ENCODE assay signal across 15 cellular contexts in the genomic region with DNA sequence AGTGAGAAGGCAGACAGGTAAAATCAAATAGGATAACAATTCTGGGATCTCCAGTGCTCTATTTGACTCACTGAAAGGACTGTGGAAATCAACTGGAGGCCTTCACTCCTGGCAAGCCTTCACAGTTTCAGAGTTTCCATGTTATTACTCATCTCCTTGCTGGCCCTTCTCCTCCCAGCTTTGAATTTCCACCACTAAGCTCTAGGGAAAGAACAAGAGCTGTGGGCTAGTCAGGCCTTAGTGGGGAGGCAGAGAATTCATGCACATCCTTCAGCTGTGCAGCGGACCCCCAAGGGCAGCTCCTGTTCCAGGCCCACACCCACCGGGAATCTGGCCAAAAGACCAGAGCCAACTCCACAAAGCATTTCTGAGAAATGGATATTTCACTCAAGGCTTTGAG. TPM values are rescaled to one million over a fixed set of nuclear protein-coding genes. Genes with fewer than 3 reads are reported as not detected.
DNase-seq lines count a peak whose midpoint lies in the region; ATAC-seq and TF ChIP-seq lines count a peak whose summit lies in the region.
"Had no signal": no experiment of that assay in that cellular context is flagged by ENCODE, and none has a peak within 500 bp of the region (broad histone marks: within the 10 kb centered on the region; RNA-seq: fewer than 3 reads in every experiment).

No MANE protein-coding gene starts in this region.

- no peak overlapping the region for H3K9ac ChIP-seq in fibroblast of lung (ENCODE audit: insufficient read depth, low read length)

- H2AFZ ChIP-seq in fibroblast of lung (ENCODE audit: low read length) = no peak overlapping the region
- H2AFZ ChIP-seq in OCI-LY7 (ENCODE audit: low read length) = no peak overlapping the region

- H3K9me2 ChIP-seq in OCI-LY7 (ENCODE audit: insufficient read depth, low read length) = no peaks in the 10 kb centered on the region

- H3K27ac ChIP-seq in AG04450 (ENCODE audit: low read depth, low read length) (no peak overlapping the region), RWPE2 (ENCODE audit: poor library complexity, severe bottlenecking) (no peak overlapping the region), fibroblast of lung (ENCODE audit: insufficient read depth, low read length) (no peak overlapping the region), OCI-LY7 (ENCODE audit: low read depth, low read length, poor library complexity, severe bottlenecking) (no peak overlapping the region)
- H3K27ac ChIP-seq: A549, SJSA1, upper lobe of left lung had no signal

- no TSS peak for BruUV-seq in OCI-LY7 (replicated peaks; lab: Mats Ljungman, UMichigan)

- DNase-seq in AG04450 (ENCODE audit: low read depth, low spot score) (peak; percentile 24), RWPE2 (ENCODE audit: low spot score) (no peak), fibroblast of lung (ENCODE audit: low read depth in 2 of 2) (peak; percentile 66 to 89), myocyte (ENCODE audit: low read depth) (peak; percentile 90), OCI-LY7 (ENCODE audit: low spot score) (no peak)
- DNase-seq: DMS 273 treated with DMSO at 0.1 percent for 48 hours; effector CD8-positive, alpha-beta T cell; NCI-H1105; upper lobe of left lung had no signal

- H3K79me2 ChIP-seq in fibroblast of lung (ENCODE audit: control insufficient read depth, insufficient read depth, low read length) (no peaks in the 10 kb centered on the region), OCI-LY7 (ENCODE audit: insufficient read depth, low read depth, low read length) (no peaks in the 10 kb centered on the region)

- H3K4me2 ChIP-seq in fibroblast of lung (ENCODE audit: extremely low read depth, insufficient read depth, low read length) = no peak overlapping the region
- H3K4me2 ChIP-seq in OCI-LY7 (ENCODE audit: low read length) = no peak overlapping the region
- H3K4me2 ChIP-seq: A549 had no signal

- peak; percentile 38; the same call in 2 of the 3 replicates for ATAC-seq in RWPE2 (ENCODE audit: low read depth)
- ATAC-seq in HG03521 (IDR thresholded peaks at IDR 0.05; ENCODE audit: unreplicated experiment) = no peak
- no peak for ATAC-seq in HG02970 (IDR thresholded peaks at IDR 0.05; ENCODE audit: low FRiP score, unreplicated experiment)
- ATAC-seq in GM18498 (IDR thresholded peaks at IDR 0.05; ENCODE audit: unreplicated experiment) = no peak
- ATAC-seq: A549 had no signal

- H3K4me3 ChIP-seq in AG04450 (ENCODE audit: low read depth, low read length) (no peak overlapping the region), RWPE2 (ENCODE audit: severe bottlenecking) (no peak overlapping the region), fibroblast of lung (replicated peaks in 1 of 4; ENCODE audit: control extremely low read depth in 1 of 4, insufficient read depth in 1 of 4, low read depth in 3 of 4, low read length in 4 of 4) (no peak overlapping the region), OCI-LY7 (ENCODE audit: low read depth, low read length, poor library complexity, severe bottlenecking) (no peak overlapping the region)
- H3K4me3 ChIP-seq: A549, HAP-1, SJSA1, upper lobe of left lung had no signal

- H3K9me3 ChIP-seq in AG04450 (ENCODE audit: control insufficient read depth, insufficient read depth, low read length) = peaks cover 3% of the 10 kb centered on the region
- no peaks in the 10 kb centered on the region for H3K9me3 ChIP-seq in RWPE2 (ENCODE audit: severe bottlenecking)
- H3K9me3 ChIP-seq in fibroblast of lung (ENCODE audit: control insufficient read depth, insufficient read depth, low read depth, low read length) = no peaks in the 10 kb centered on the region
- H3K9me3 ChIP-seq in OCI-LY7 (ENCODE audit: low read length) = no peaks in the 10 kb centered on the region
- H3K9me3 ChIP-seq: A549, HAP-1, SJSA1, upper lobe of left lung had no signal

- POLR2A ChIA-PET in AG04450 (lab: Yijun Ruan, JAX) (no interaction called here), OCI-LY7 (lab: Charles Lee) (no interaction called here)

- intact Hi-C loops in OCI-LY7 (cut with micrococcal nuclease; ENCODE audit: unreplicated experiment) = no loop called here

- H4K20me1 ChIP-seq in fibroblast of lung (ENCODE audit: control insufficient read depth, extremely low read depth, insufficient read depth, low read length) (no peaks in the 10 kb centered on the region), OCI-LY7 (ENCODE audit: insufficient read depth, low read length) (no peaks in the 10 kb centered on the region)

- H3K4me1 ChIP-seq in RWPE2 (ENCODE audit: insufficient read depth, poor library complexity, severe bottlenecking) (no peaks in the 10 kb centered on the region), fibroblast of lung (ENCODE audit: control insufficient read depth, extremely low read depth, insufficient read depth, low read length) (peaks cover 2% of the 10 kb centered on the region), OCI-LY7 (ENCODE audit: insufficient read depth, low read length, poor library complexity, severe bottlenecking) (no peaks in the 10 kb centered on the region)
- H3K4me1 ChIP-seq: A549, SJSA1, upper lobe of left lung had no signal

- H3K27me3 ChIP-seq in AG04450 (ENCODE audit: control insufficient read depth, insufficient read depth, low read length) = peaks cover 4% of the 10 kb centered on the region
- no peaks in the 10 kb centered on the region for H3K27me3 ChIP-seq in RWPE2 (ENCODE audit: insufficient read depth, poor library complexity, severe bottlenecking)
- no peaks in the 10 kb centered on the region for H3K27me3 ChIP-seq in fibroblast of lung (ENCODE audit: control insufficient read depth, insufficient read depth, low read length)
- H3K27me3 ChIP-seq: SJSA1, upper lobe of left lung had no signal

- H3K36me3 ChIP-seq in RWPE2 (ENCODE audit: low read depth) (no peaks in the 10 kb centered on the region), fibroblast of lung (ENCODE audit: control insufficient read depth, insufficient read depth, low read length) (no peaks in the 10 kb centered on the region), OCI-LY7 (ENCODE audit: insufficient read depth, low read length) (peaks cover 66% of the 10 kb centered on the region)
- H3K36me3 ChIP-seq: SJSA1 had no signal

- TF ChIP-seq CTCF in AG04450 (IDR thresholded peaks at IDR 0.05; ENCODE audit: low read depth, low read length) (no peak), RWPE2 (IDR thresholded peaks at IDR 0.05; ENCODE audit: poor library complexity, severe bottlenecking) (no peak), fibroblast of lung (conservative IDR thresholded peaks at IDR 0.05 in 1 of 2, IDR thresholded peaks at IDR 0.05 in 1 of 2; ENCODE audit: low read depth in 1 of 2, low read length in 2 of 2) (no peak), OCI-LY7 (conservative IDR thresholded peaks at IDR 0.05; ENCODE audit: low read length) (no peak)

- CTCF ChIA-PET in AG04450 (lab: Charles Lee) = interaction anchor here (0.8 kb wide), 1 partner anchor 28 kb away, joined by 3 read pairs; no protein-coding TSS in a partner anchor
- CTCF ChIA-PET in OCI-LY7 (lab: Charles Lee; ENCODE audit: unreplicated experiment) = no interaction called here

RNA-seq across cellular contexts. Expression of a gene that starts 26.0 kb away (rescaled TPM):
- 4.0 and 4.8 TPM in 2 replicates for polyA plus RNA-seq in AG04450 (2011; rRNA removed)
- polyA minus RNA-seq in AG04450 (2011; rRNA and poly(A)+ RNA removed) = 6.3 and 6.7 TPM in 2 replicates
- 2.5 and 4.6 TPM in 2 replicates for total RNA-seq in fibroblast of lung
- 5.2 and 7.6 TPM in 2 replicates for polyA plus RNA-seq in fibroblast of lung
- 3.0 and 4.6 TPM in 2 replicates for polyA plus RNA-seq in fibroblast of lung (2012)
- 4.3 and 9.5 TPM in 2 replicates for polyA minus RNA-seq in fibroblast of lung (ENCODE audit: low replicate concordance)
- 23.2 and 25.7 TPM in 2 replicates for total RNA-seq in myocyte
- 3.9 TPM for polyA plus RNA-seq in myocyte (2012)
- total RNA-seq in OCI-LY7 (2014; rRNA removed; shearing (Covaris generic)) = 8.5 and 12.4 TPM in 2 replicates
- total RNA-seq in OCI-LY7 (2022) = 13.9 and 15.3 TPM in 2 replicates

Comparison
In these comparisons a context has a peak if more than half of its experiments do, and no peak if none do; other contexts are left out.
1. DNase-seq: peak in AG04450 (single experiment), fibroblast of lung (2 of 2) and myocyte (single experiment); none in RWPE2 (single experiment) and OCI-LY7 (single experiment).